21 cellular contexts compared by ENCODE assay signal in genomic region chr3:170776887-170777551, GRCh38.
"Had no signal": no experiment of that assay in that cellular context is flagged by ENCODE, and none has a peak within 500 bp of the region (broad histone marks: within the 10 kb centered on the region; RNA-seq: fewer than 3 reads in every experiment).

No MANE protein-coding gene starts in this region.

- H2AFZ ChIP-seq: hepatocyte had no signal

- DNase-seq: colonic mucosa; cortex of kidney; effector CD8-positive, alpha-beta T cell; effector memory CD8-positive, alpha-beta T cell; endodermal cell; foreskin keratinocyte; heart left ventricle; hypothalamus; immature natural killer cell; islet precursor cell; left cardiac atrium; left lung; left ventricle myocardium superior; lower lobe of right lung; mucosa of descending colon; naive B cell had no signal

- H3K27me3 ChIP-seq: colonic mucosa, esophagus muscularis mucosa, foreskin keratinocyte, gastroesophageal sphincter, heart left ventricle, hepatocyte, left lung had no signal

- H3K79me2 ChIP-seq: hepatocyte had no signal

- H3K9me3 ChIP-seq: colonic mucosa, heart left ventricle, lower lobe of right lung, mucosa of descending colon had no signal

- H3K4me1 ChIP-seq: colonic mucosa, esophagus muscularis mucosa, gastroesophageal sphincter, heart left ventricle, left lung, lower lobe of right lung had no signal

- H3K36me3 ChIP-seq: colonic mucosa, esophagus muscularis mucosa, gastroesophageal sphincter, heart left ventricle, left lung, lower lobe of right lung had no signal

- FAIRE-seq: frontal cortex had no signal

- H3K4me3 ChIP-seq: colonic mucosa, esophagus muscularis mucosa, gastroesophageal sphincter, heart left ventricle, hepatocyte, left lung, lower lobe of right lung, mucosa of descending colon had no signal

- ATAC-seq: effector memory CD8-positive, alpha-beta T cell; foreskin keratinocyte; gastroesophageal sphincter; heart left ventricle; left cardiac atrium; left lung; left ventricle myocardium superior; lower lobe of right lung; mucosa of descending colon had no signal

- H3K4me2 ChIP-seq: hepatocyte had no signal

- H3K27ac ChIP-seq: colonic mucosa, epithelial cell of prostate, esophagus muscularis mucosa, foreskin keratinocyte, gastroesophageal sphincter, heart left ventricle, hepatocyte, left lung, lower lobe of right lung had no signal
